12 cellular contexts compared by ENCODE assay signal in the genomic region with DNA sequence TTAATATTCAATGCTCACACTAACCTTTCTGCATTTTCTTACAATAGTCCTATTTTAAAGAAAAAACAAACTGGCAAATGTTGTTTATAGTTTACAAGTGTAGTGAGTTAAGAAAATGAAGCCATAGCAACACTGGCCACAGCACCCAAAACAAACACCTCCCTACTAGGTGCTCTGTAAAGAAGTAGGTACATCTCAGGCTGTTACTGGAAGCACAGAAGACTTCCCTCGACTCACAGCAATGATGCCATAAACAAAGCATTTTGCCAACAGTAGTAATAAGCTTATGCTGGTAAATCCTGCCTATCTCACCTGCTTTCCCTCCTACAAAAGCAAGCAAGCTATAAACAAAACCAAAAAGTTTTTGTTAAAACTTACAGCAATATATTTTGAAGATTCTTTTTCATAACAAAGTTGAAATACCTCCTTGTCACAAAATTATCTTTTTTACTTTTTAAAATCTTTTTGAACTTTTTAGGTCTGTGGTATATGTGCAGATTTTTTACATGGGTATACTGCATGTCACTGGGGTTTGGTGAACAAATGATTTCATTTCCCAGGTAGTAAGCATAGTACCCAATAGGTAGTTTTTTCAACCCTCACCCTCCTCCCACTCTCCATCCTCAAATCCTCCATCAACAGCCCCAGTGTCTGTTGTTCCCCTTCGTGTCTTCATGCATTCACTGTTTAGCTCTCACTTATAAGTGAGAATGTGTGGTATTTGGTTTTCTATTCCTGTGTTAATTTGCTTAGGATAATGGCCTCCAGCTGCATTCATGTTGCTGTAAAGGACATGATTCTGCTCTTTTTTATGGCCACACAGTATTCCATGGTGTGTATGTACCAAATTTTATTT. TPM values are rescaled to one million over a fixed set of nuclear protein-coding genes. Genes with fewer than 3 reads are reported as not detected.
DNase-seq lines count a peak whose midpoint lies in the region; ATAC-seq and TF ChIP-seq lines count a peak whose summit lies in the region.
"Had no signal": no experiment of that assay in that cellular context is flagged by ENCODE, and none has a peak within 500 bp of the region (broad histone marks: within the 10 kb centered on the region; RNA-seq: fewer than 3 reads in every experiment).

No MANE protein-coding gene starts in this region.

- H3K9me3 ChIP-seq in osteoblast (ENCODE audit: low read depth, low read length), result no peaks in the 10 kb centered on the region
- H3K9me3 ChIP-seq: prostate gland had no signal

- TF ChIP-seq CTCF in WTC11 (IDR thresholded peaks at IDR 0.05) (no peak), osteoblast (IDR thresholded peaks at IDR 0.05; ENCODE audit: extremely low read depth, low read depth, low read length) (no peak)

- no peaks in the 10 kb centered on the region for H3K36me3 ChIP-seq in osteoblast (ENCODE audit: insufficient read depth, low read length)
- H3K36me3 ChIP-seq: prostate gland had no signal

- H3K79me2 ChIP-seq in osteoblast (ENCODE audit: insufficient read depth, low read length), result peaks cover 57% of the 10 kb centered on the region

- H2AFZ ChIP-seq in osteoblast (ENCODE audit: low read length), result no peak overlapping the region

- no peak for ATAC-seq in activated CD8-positive, alpha-beta memory T cell treated with anti-CD3 and anti-CD28 coated beads, Interleukin-2, amount 10 ng/mL, durations not matched to agents 7 days and 5 days
- ATAC-seq in HG02884 (IDR thresholded peaks at IDR 0.05; ENCODE audit: unreplicated experiment) (peak; percentile 39), WTC11 (peak; percentile 69), GM21786 (IDR thresholded peaks at IDR 0.05; ENCODE audit: unreplicated experiment) (no peak)

- H3K9me3 Mint-ChIP-seq in activated CD8-positive, alpha-beta memory T cell treated with anti-CD3 and anti-CD28 coated beads, Interleukin-2, amount 10 ng/mL, durations not matched to agents 7 days and 5 days (ENCODE audit: low read depth), result peaks cover 17% of the 10 kb centered on the region
- peaks cover 28% of the 10 kb centered on the region for H3K9me3 Mint-ChIP-seq in WTC11

- peaks cover 35% of the 10 kb centered on the region for H3K36me3 Mint-ChIP-seq in activated CD8-positive, alpha-beta memory T cell treated with anti-CD3 and anti-CD28 coated beads, Interleukin-2, amount 10 ng/mL, durations not matched to agents 7 days and 5 days
- peaks cover 29% of the 10 kb centered on the region for H3K36me3 Mint-ChIP-seq in WTC11

- no peak overlapping the region for H3K4me3 Mint-ChIP-seq in activated CD8-positive, alpha-beta memory T cell treated with anti-CD3 and anti-CD28 coated beads, Interleukin-2, amount 10 ng/mL, durations not matched to agents 7 days and 5 days
- no peak overlapping the region; the same call in 1 of the 2 replicates for H3K4me3 Mint-ChIP-seq in WTC11
- H3K4me3 Mint-ChIP-seq: type B pancreatic cell had no signal

- no peaks in the 10 kb centered on the region for H3K27me3 Mint-ChIP-seq in activated CD8-positive, alpha-beta memory T cell treated with anti-CD3 and anti-CD28 coated beads, Interleukin-2, amount 10 ng/mL, durations not matched to agents 7 days and 5 days
- no peaks in the 10 kb centered on the region for H3K27me3 Mint-ChIP-seq in WTC11 (ENCODE audit: low read depth)
- H3K27me3 Mint-ChIP-seq: type B pancreatic cell had no signal

- H3K4me1 ChIP-seq in osteoblast (ENCODE audit: insufficient read depth, low read length), result peaks cover 31% of the 10 kb centered on the region
- H3K4me1 ChIP-seq: prostate gland had no signal

- peaks cover 3% of the 10 kb centered on the region for H4K20me1 ChIP-seq in osteoblast (ENCODE audit: insufficient read depth, low read length)

- DNase-seq in activated CD8-positive, alpha-beta memory T cell treated with anti-CD3 and anti-CD28 coated beads, Interleukin-2, amount 10 ng/mL, durations not matched to agents 7 days and 5 days, result no peak
- no peak for DNase-seq in activated CD8-positive, alpha-beta memory T cell treated with anti-CD3 and anti-CD28 coated beads, Interleukin-2, amount 50 U/mL, for 48 hours
- DNase-seq in WTC11 (ENCODE audit: low spot score) (no peak), osteoblast (ENCODE audit: insufficient read length, low spot score, missing footprints) (no peak), NOMO-1 treated with dmso at 0.1 percent for 144 hours (lab: John Stamatoyannopoulos, UW; ENCODE audit: unreplicated experiment) (no peak), medulla oblongata (ENCODE audit: extremely low spot score) (no peak)
- DNase-seq: NCI-H1048; stimulated activated CD4-positive, alpha-beta T cell treated with anti-CD3 and anti-CD28 coated beads, Interleukin-1b, Interleukin-23, amount 100 ng/mL, for 48 hours had no signal

- H3K27ac ChIP-seq in osteoblast (ENCODE audit: low read depth, low read length), result peak overlapping the region; percentile 67
- H3K27ac ChIP-seq: prostate gland had no signal

- POLR2A ChIA-PET in WTC11 (lab: Charles Lee), result interaction anchor here (1.9 kb wide), 1 partner anchor 118 kb away, joined by 6 read pairs; a partner anchor contains a TSS

- peaks cover 68% of the 10 kb centered on the region for H3K4me1 Mint-ChIP-seq in activated CD8-positive, alpha-beta memory T cell treated with anti-CD3 and anti-CD28 coated beads, Interleukin-2, amount 10 ng/mL, durations not matched to agents 7 days and 5 days
- peaks cover 34% of the 10 kb centered on the region for H3K4me1 Mint-ChIP-seq in WTC11

- no peak overlapping the region for H3K4me3 ChIP-seq in osteoblast (ENCODE audit: insufficient read depth, low read length)
- H3K4me3 ChIP-seq: prostate gland had no signal

- no peak overlapping the region for H3K4me2 ChIP-seq in osteoblast (ENCODE audit: insufficient read depth, low read length)

- CTCF ChIA-PET in activated CD8-positive, alpha-beta memory T cell treated with anti-CD3 and anti-CD28 coated beads, Interleukin-2, amount 10 ng/mL, durations not matched to agents 7 days and 5 days (lab: Charles Lee), result interaction anchor here (0.5 to 6.8 kb wide), 29 partner anchors 12 to 246 kb away, joined by 3 to 332 read pairs (median 6); a partner anchor contains a TSS
- CTCF ChIA-PET in WTC11 (lab: Charles Lee), result interaction anchor here (0.7 to 4.9 kb wide), 9 partner anchors 21 to 261 kb away, joined by 3 to 95 read pairs (median 4); a partner anchor contains a TSS

- peak overlapping the region; percentile 34 for H3K27ac Mint-ChIP-seq in activated CD8-positive, alpha-beta memory T cell treated with anti-CD3 and anti-CD28 coated beads, Interleukin-2, amount 10 ng/mL, durations not matched to agents 7 days and 5 days
- peak overlapping the region; percentile 84 for H3K27ac Mint-ChIP-seq in WTC11
- H3K27ac Mint-ChIP-seq: type B pancreatic cell had no signal

- H3K27me3 ChIP-seq in osteoblast (ENCODE audit: insufficient read depth, low read length), result no peaks in the 10 kb centered on the region

TF ChIP-seq in WTC11, 78 proteins besides CTCF, POLR2A, EP300 and RAD21 (continues in another document):
- TF ChIP-seq KAT7 (CRISPR knock-in tag; IDR thresholded peaks at IDR 0.05; ENCODE audit: borderline replicate concordance), result no peak
- TF ChIP-seq FOXJ3 (CRISPR knock-in tag; IDR thresholded peaks at IDR 0.05; ENCODE audit: borderline replicate concordance), result no peak
- TF ChIP-seq SMAD4 (CRISPR knock-in tag; IDR thresholded peaks at IDR 0.05), result no peak
- TF ChIP-seq ZNF317 (CRISPR knock-in tag; IDR thresholded peaks at IDR 0.05; ENCODE audit: borderline replicate concordance, low read depth), result 0 out of 2 replicates have a peak, but pooled peaks have one; percentile 50
- TF ChIP-seq NFE2L1 (CRISPR knock-in tag; IDR thresholded peaks at IDR 0.05), result no peak
- TF ChIP-seq, protein P1, sequence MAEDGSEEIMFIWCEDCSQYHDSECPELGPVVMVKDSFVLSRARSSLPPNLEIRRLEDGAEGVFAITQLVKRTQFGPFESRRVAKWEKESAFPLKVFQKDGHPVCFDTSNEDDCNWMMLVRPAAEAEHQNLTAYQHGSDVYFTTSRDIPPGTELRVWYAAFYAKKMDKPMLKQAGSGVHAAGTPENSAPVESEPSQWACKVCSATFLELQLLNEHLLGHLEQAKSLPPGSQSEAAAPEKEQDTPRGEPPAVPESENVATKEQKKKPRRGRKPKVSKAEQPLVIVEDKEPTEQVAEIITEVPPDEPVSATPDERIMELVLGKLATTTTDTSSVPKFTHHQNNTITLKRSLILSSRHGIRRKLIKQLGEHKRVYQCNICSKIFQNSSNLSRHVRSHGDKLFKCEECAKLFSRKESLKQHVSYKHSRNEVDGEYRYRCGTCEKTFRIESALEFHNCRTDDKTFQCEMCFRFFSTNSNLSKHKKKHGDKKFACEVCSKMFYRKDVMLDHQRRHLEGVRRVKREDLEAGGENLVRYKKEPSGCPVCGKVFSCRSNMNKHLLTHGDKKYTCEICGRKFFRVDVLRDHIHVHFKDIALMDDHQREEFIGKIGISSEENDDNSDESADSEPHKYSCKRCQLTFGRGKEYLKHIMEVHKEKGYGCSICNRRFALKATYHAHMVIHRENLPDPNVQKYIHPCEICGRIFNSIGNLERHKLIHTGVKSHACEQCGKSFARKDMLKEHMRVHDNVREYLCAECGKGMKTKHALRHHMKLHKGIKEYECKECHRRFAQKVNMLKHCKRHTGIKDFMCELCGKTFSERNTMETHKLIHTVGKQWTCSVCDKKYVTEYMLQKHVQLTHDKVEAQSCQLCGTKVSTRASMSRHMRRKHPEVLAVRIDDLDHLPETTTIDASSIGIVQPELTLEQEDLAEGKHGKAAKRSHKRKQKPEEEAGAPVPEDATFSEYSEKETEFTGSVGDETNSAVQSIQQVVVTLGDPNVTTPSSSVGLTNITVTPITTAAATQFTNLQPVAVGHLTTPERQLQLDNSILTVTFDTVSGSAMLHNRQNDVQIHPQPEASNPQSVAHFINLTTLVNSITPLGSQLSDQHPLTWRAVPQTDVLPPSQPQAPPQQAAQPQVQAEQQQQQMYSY (CRISPR knock-in tag; IDR thresholded peaks at IDR 0.05), result no peak
- TF ChIP-seq, protein P2, sequence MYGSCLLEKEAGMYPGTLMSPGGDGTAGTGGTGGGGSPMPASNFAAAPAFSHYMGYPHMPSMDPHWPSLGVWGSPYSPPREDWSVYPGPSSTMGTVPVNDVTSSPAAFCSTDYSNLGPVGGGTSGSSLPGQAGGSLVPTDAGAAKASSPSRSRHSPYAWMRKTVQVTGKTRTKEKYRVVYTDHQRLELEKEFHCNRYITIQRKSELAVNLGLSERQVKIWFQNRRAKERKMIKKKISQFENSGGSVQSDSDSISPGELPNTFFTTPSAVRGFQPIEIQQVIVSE (CRISPR knock-in tag; IDR thresholded peaks at IDR 0.05; ENCODE audit: borderline replicate concordance), result no peak

RNA-seq across cellular contexts. Expression of a gene that starts 28.4 kb away (rescaled TPM):
- 10 to 100 TPM; 66.7 to 73.0 TPM for total RNA-seq in activated CD8-positive, alpha-beta memory T cell treated with anti-CD3 and anti-CD28 coated beads, Interleukin-2, amount 10 ng/mL, durations not matched to agents 7 days and 5 days
- total RNA-seq in WTC11 (2021) (132 to 148 TPM (median 146 TPM) in 3 replicates), osteoblast (34.0 and 39.2 TPM in 2 replicates)

RNA-seq across cellular contexts. Expression of a gene that starts 57.6 kb away (rescaled TPM):
- total RNA-seq in activated CD8-positive, alpha-beta memory T cell treated with anti-CD3 and anti-CD28 coated beads, Interleukin-2, amount 10 ng/mL, durations not matched to agents 7 days and 5 days, result 10 to 100 TPM; 37.2 to 46.9 TPM
- total RNA-seq in WTC11 (2021), result 31.9 to 35.5 TPM (median 33.7 TPM) in 3 replicates
- 20.6 and 21.5 TPM in 2 replicates for total RNA-seq in osteoblast

Comparison
In these comparisons a context has a peak if more than half of its experiments do, and no peak if none do; other contexts are left out.
1. ATAC-seq: peak in HG02884 (single experiment) and WTC11 (single experiment); none in activated CD8-positive, alpha-beta memory T cell treated with anti-CD3 and anti-CD28 coated beads, Interleukin-2, amount 10 ng/mL, durations not matched to agents 7 days and 5 days (single experiment) and GM21786 (single experiment).